ENCODE assay signal across 1 cellular context in the genomic region with DNA sequence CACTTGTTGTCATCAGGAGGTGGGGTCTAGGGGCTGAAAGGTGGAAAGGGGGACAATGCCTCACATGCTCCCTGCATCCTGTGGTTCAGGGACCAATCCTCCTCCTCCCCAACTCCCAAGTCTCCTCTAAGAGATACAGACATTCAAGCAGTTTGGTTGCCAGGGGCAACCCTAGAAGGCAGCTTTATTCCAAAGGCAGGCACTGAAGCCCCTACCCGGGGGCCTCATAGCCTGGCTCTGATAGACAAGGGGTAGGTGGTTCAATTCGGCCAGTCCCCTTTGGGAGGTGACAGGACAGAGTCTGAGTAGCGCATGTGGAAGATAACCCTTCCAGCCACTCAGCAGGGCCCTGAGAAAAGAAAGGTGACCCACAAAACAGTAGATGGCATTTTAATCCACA.
TF ChIP-seq lines count a peak whose summit lies in the region.

No MANE protein-coding gene starts in this region.

TF ChIP-seq in neural cell, 6 proteins besides CTCF, POLR2A, EP300 and RAD21:
- TF ChIP-seq MXI1 (conservative IDR thresholded peaks at IDR 0.05; ENCODE audit: poor library complexity, severe bottlenecking) (no peak), TAF1 (IDR thresholded peaks at IDR 0.05; ENCODE audit: low read depth) (no peak), SMC3 (conservative IDR thresholded peaks at IDR 0.05; ENCODE audit: poor library complexity) (no peak), EZH2 (IDR thresholded peaks at IDR 0.05; ENCODE audit: borderline replicate concordance, insufficient read depth, low read length, poor library complexity, severe bottlenecking) (no peak), POLR2AphosphoS5 (IDR thresholded peaks at IDR 0.05) (no peak)
- TF ChIP-seq, protein P1, sequence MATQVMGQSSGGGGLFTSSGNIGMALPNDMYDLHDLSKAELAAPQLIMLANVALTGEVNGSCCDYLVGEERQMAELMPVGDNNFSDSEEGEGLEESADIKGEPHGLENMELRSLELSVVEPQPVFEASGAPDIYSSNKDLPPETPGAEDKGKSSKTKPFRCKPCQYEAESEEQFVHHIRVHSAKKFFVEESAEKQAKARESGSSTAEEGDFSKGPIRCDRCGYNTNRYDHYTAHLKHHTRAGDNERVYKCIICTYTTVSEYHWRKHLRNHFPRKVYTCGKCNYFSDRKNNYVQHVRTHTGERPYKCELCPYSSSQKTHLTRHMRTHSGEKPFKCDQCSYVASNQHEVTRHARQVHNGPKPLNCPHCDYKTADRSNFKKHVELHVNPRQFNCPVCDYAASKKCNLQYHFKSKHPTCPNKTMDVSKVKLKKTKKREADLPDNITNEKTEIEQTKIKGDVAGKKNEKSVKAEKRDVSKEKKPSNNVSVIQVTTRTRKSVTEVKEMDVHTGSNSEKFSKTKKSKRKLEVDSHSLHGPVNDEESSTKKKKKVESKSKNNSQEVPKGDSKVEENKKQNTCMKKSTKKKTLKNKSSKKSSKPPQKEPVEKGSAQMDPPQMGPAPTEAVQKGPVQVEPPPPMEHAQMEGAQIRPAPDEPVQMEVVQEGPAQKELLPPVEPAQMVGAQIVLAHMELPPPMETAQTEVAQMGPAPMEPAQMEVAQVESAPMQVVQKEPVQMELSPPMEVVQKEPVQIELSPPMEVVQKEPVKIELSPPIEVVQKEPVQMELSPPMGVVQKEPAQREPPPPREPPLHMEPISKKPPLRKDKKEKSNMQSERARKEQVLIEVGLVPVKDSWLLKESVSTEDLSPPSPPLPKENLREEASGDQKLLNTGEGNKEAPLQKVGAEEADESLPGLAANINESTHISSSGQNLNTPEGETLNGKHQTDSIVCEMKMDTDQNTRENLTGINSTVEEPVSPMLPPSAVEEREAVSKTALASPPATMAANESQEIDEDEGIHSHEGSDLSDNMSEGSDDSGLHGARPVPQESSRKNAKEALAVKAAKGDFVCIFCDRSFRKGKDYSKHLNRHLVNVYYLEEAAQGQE (IDR thresholded peaks at IDR 0.05; ENCODE audit: borderline replicate concordance) = no peak
